Comparison of ENCODE assay signal across 22 cellular contexts in genomic region chr16:80935691-80936090, GRCh38.
"Had no signal": no experiment of that assay in that cellular context is flagged by ENCODE, and none has a peak within 500 bp of the region (broad histone marks: within the 10 kb centered on the region; RNA-seq: fewer than 3 reads in every experiment).

No MANE protein-coding gene starts in this region.

- H3K79me2 ChIP-seq: hepatocyte had no signal

- H3K36me3 ChIP-seq: esophagus muscularis mucosa, gastroesophageal sphincter, heart left ventricle, left lung, lower lobe of right lung had no signal

- DNase-seq: dorsolateral prefrontal cortex; effector CD4-positive, alpha-beta T cell; effector memory CD4-positive, alpha-beta T cell; foreskin keratinocyte; heart left ventricle; hypothalamus; immature natural killer cell; left cardiac atrium; left lung; left ventricle myocardium superior; lower lobe of right lung; mesenchymal stem cell; mucosa of descending colon had no signal

- ATAC-seq: foreskin keratinocyte, gastroesophageal sphincter, heart left ventricle, left cardiac atrium, left lung, left ventricle myocardium superior, lower lobe of right lung, mucosa of descending colon had no signal

- H3K9me3 Mint-ChIP-seq: immature natural killer cell, mesothelial cell of epicardium had no signal

- H3K27ac Mint-ChIP-seq: immature natural killer cell, mesothelial cell of epicardium had no signal

- H3K4me2 ChIP-seq: hepatocyte had no signal

- H3K27ac ChIP-seq: coronary artery, dorsolateral prefrontal cortex, esophagus muscularis mucosa, foreskin keratinocyte, gastroesophageal sphincter, heart left ventricle, hepatocyte, left lung, lower lobe of right lung had no signal

- FAIRE-seq: colon, endometrium, frontal cortex, keratinocyte had no signal

- H3K36me3 Mint-ChIP-seq: immature natural killer cell, mesothelial cell of epicardium had no signal

- H3K4me3 Mint-ChIP-seq: immature natural killer cell, mesothelial cell of epicardium had no signal

- H3K9me3 ChIP-seq: esophagus muscularis mucosa, gastroesophageal sphincter, heart left ventricle, left lung, lower lobe of right lung, mucosa of descending colon had no signal

- H2AFZ ChIP-seq: hepatocyte had no signal

- H3K27me3 ChIP-seq: esophagus muscularis mucosa, gastroesophageal sphincter had no signal

- H3K4me3 ChIP-seq: coronary artery, dorsolateral prefrontal cortex, esophagus muscularis mucosa, gastroesophageal sphincter, heart left ventricle, hepatocyte, left lung, lower lobe of right lung, mucosa of descending colon had no signal
